ENCODE assay signal across 17 cellular contexts in the genomic region with DNA sequence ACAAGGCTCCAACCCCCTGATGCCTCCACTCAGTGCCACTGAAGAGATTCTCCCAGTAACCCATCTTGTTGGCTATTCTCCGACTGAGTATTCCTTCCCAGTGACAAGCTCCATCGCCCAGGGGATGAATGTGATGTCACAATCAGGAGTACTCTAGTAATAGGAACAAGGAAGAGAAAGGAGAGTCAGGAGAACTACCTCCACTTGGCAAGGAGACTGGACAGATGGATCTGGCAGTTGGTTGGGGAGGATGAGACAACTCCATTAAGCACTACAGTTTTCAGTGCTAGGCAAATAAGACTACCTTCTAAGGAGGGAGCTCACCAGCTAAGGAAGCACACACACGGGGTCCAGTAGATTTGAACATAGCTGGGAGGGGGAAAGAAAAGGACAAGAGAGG. TPM values are rescaled to one million over a fixed set of nuclear protein-coding genes. Genes with fewer than 3 reads are reported as not detected.
"Had no signal": no experiment of that assay in that cellular context is flagged by ENCODE, and none has a peak within 500 bp of the region (broad histone marks: within the 10 kb centered on the region; RNA-seq: fewer than 3 reads in every experiment).

No MANE protein-coding gene starts in this region.

- H3K27ac ChIP-seq: ovary, stomach, testis, upper lobe of right lung had no signal

- H3K27ac Mint-ChIP-seq: activated CD4-positive, alpha-beta memory T cell treated with anti-CD3 and anti-CD28 coated beads, Interleukin-2, amount 10 ng/mL, durations not matched to agents 7 days and 5 days; activated CD4-positive, alpha-beta T cell treated with anti-CD3 and anti-CD28 coated beads for 36 hours; activated T-cell treated with anti-CD3 and anti-CD28 coated beads, Interleukin-2, amount 50 U/mL, for 24 hours had no signal

- H3K27me3 ChIP-seq: ovary, stomach, testis, upper lobe of right lung had no signal

- H3K9me3 ChIP-seq: ovary, stomach, testis, upper lobe of right lung had no signal

- H3K9me3 Mint-ChIP-seq: activated CD4-positive, alpha-beta memory T cell treated with anti-CD3 and anti-CD28 coated beads, Interleukin-2, amount 10 ng/mL, durations not matched to agents 7 days and 5 days; activated naive CD4-positive, alpha-beta T cell treated with anti-CD3 and anti-CD28 coated beads, Interleukin-2, amount 50 U/mL, for 72 hours; activated T-cell treated with anti-CD3 and anti-CD28 coated beads, Interleukin-2, amount 50 U/mL, for 24 hours had no signal

- H3K36me3 ChIP-seq: ovary had no signal

- ATAC-seq: activated CD4-positive, alpha-beta T cell treated with anti-CD3 and anti-CD28 coated beads for 36 hours; activated naive CD4-positive, alpha-beta T cell treated with anti-CD3 and anti-CD28 coated beads, Interleukin-2, amount 50 U/mL, for 72 hours; left colon; upper lobe of right lung had no signal

- H3K27me3 Mint-ChIP-seq: activated CD4-positive, alpha-beta memory T cell treated with anti-CD3 and anti-CD28 coated beads, Interleukin-2, amount 10 ng/mL, durations not matched to agents 7 days and 5 days; activated CD4-positive, alpha-beta T cell treated with anti-CD3 and anti-CD28 coated beads for 36 hours; activated T-cell treated with anti-CD3 and anti-CD28 coated beads, Interleukin-2, amount 50 U/mL, for 24 hours had no signal

- DNase-seq: activated CD4-positive, alpha-beta memory T cell treated with anti-CD3 and anti-CD28 coated beads, Interleukin-2, amount 10 ng/mL, durations not matched to agents 7 days and 5 days; activated CD4-positive, alpha-beta T cell treated with anti-CD3 and anti-CD28 coated beads for 36 hours; activated gamma-delta T cell; activated T-cell treated with anti-CD3 and anti-CD28 coated beads, Interleukin-2, amount 50 U/mL, for 24 hours; dermis blood vessel endothelial cell; left colon; ovary; stimulated activated CD4-positive, alpha-beta T cell treated with anti-CD3 and anti-CD28 coated beads, Interleukin-1b, Interleukin-23, amount 100 ng/mL, for 48 hours; stomach; T1000; testis; upper lobe of right lung had no signal

- H3K4me3 ChIP-seq: lung, ovary, stomach, testis, upper lobe of right lung had no signal

- FAIRE-seq: frontal cortex had no signal

- H3K4me3 Mint-ChIP-seq: activated CD4-positive, alpha-beta memory T cell treated with anti-CD3 and anti-CD28 coated beads, Interleukin-2, amount 10 ng/mL, durations not matched to agents 7 days and 5 days; activated CD4-positive, alpha-beta T cell treated with anti-CD3 and anti-CD28 coated beads for 36 hours; activated T-cell treated with anti-CD3 and anti-CD28 coated beads, Interleukin-2, amount 50 U/mL, for 24 hours had no signal

RNA-seq across cellular contexts. Expression of a gene that starts 13.4 kb away (rescaled TPM):
- total RNA-seq: dermis blood vessel endothelial cell, epithelial cell of proximal tubule, frontal cortex, SK-MEL-5 had no signal
